8 cellular contexts compared by ENCODE assay signal in genomic region chr14:50230601-50231474, GRCh38. TPM values are rescaled to one million over a fixed set of nuclear protein-coding genes. Genes with fewer than 3 reads are reported as not detected.
DNase-seq lines count a peak whose midpoint lies in the region; ATAC-seq, FAIRE-seq and TF ChIP-seq lines count a peak whose summit lies in the region.

No MANE protein-coding gene starts in this region.

- H3K27ac ChIP-seq in K562 (ENCODE audit: extremely low read depth, low read depth, low read length) (peak overlapping the region; percentile 75), iPS DF 6.9 (ENCODE audit: low read length) (no peak overlapping the region)

- TF ChIP-seq CTCF in K562 (IDR thresholded peaks at IDR 0.05 in 2 of 3, conservative IDR thresholded peaks at IDR 0.05 in 1 of 3; ENCODE audit: insufficient read depth in 2 of 3, low read depth in 1 of 3, low read length in 3 of 3): no peak

- FAIRE-seq in K562 (lab: Jason Lieb, UNC): no peak

- WGBS in K562 (ENCODE audit: insufficient coverage, low coverage, missing lambda C conversion rate): 0% methylated on average over 41 of the region's 66 CpGs
- no CpG with 5 or more reads among the region's 66 CpGs for WGBS in iPS DF 6.9 (ENCODE audit: insufficient coverage, insufficient read length)

- POLR2A ChIA-PET in K562 (lab: Yijun Ruan, JAX): interaction anchor here (0.9 to 1.3 kb wide), 4 partner anchors 10 to 545 kb away, joined by 3 to 8 read pairs (median 4); no protein-coding TSS in a partner anchor

- H3K4me3 ChIP-seq in K562 (peak overlapping the region; percentile 83), iPS DF 6.9 (ENCODE audit: low read length) (peak overlapping the region; percentile 62; the same call in 1 of the 2 replicates)

- H2AFZ ChIP-seq in K562 (ENCODE audit: low read depth, low read length): peak overlapping the region; percentile 72

- H3K27me3 ChIP-seq in K562 (ENCODE audit: control insufficient read depth in 2 of 2, insufficient read depth in 2 of 2, low read length in 2 of 2) (no peaks in the 10 kb centered on the region), iPS DF 6.9 (ENCODE audit: control insufficient read depth, insufficient read depth, low read length) (no peaks in the 10 kb centered on the region; the same call in 1 of the 2 replicates)

- peak; percentile 23 for ATAC-seq in GM21786 (IDR thresholded peaks at IDR 0.05; ENCODE audit: unreplicated experiment)
- peak; percentile 25 for ATAC-seq in K562
- ATAC-seq in sciatic nerve: peak; percentile 64

- CTCF ChIA-PET in K562 (lab: Yijun Ruan, JAX; ENCODE audit: low intra/inter-chr PET ratio): no interaction called here

- no peak for TF ChIP-seq POLR2A in K562 (conservative IDR thresholded peaks at IDR 0.05)

- peaks cover 6 to 11% of the 10 kb centered on the region in 2 experiments; a peak in 4 of 5 replicates for H3K4me1 ChIP-seq in K562 (replicated peaks in 1 of 2; ENCODE audit: control insufficient read depth in 2 of 2, insufficient read depth in 2 of 2, low read length in 2 of 2)
- no peaks in the 10 kb centered on the region; the same call in 1 of the 2 replicates for H3K4me1 ChIP-seq in iPS DF 6.9 (ENCODE audit: control insufficient read depth, insufficient read depth, low read length)

- TF ChIP-seq RAD21 in K562 (CRISPR knock-in tag; conservative IDR thresholded peaks at IDR 0.05 in 1 of 2, IDR thresholded peaks at IDR 0.05 in 1 of 2): no peak

- no peaks in the 10 kb centered on the region for H3K9me1 ChIP-seq in K562 (ENCODE audit: control insufficient read depth, insufficient read depth, low read length)

- H4K20me1 ChIP-seq in K562 (replicated peaks; ENCODE audit: control insufficient read depth, insufficient read depth, low read length): no peaks in the 10 kb centered on the region

- BruUV-seq in K562 (replicated peaks; lab: Mats Ljungman, UMichigan): no TSS peak

- in situ Hi-C loops in KBM-7 (cut with MboI; ENCODE audit: low pct_unique_long_range_greater_than_20kb, low sequenced_read_pairs) (no loop called here), K562 (cut with MboI) (no loop called here)

- no peak for TF ChIP-seq EP300 in K562 (IDR thresholded peaks at IDR 0.05; ENCODE audit: low read length)

- DNase-seq in GF-D8 (lab: John Stamatoyannopoulos, UW) (peak; percentile 64), KBM-7 (peak; percentile 79), T-helper 1 cell (peak in 3 of 5 donors; percentile 12 to 74 (median 18)), K562 (ENCODE audit: extremely low read depth in 1 of 4, low spot score in 3 of 4) (peak in 2 of 4 experiments; percentile 41 to 51), iPS DF 6.9 (ENCODE audit: low read depth, low spot score) (no peak), sciatic nerve (ENCODE audit: low spot score) (peak; percentile 79), OCI-M2 (lab: John Stamatoyannopoulos, UW; ENCODE audit: unreplicated experiment) (no peak)

- intact Hi-C loops in K562 (cut with micrococcal nuclease): loop anchor here (10.0 kb wide), 2 partner anchors 116 to 366 kb away; partner anchors contain the start of gene VCPKMT
- intact Hi-C loops in sciatic nerve (cut with DNase I): no loop called here

- H3K36me3 ChIP-seq in K562 (ENCODE audit: control insufficient read depth, insufficient read depth, low read length): 0 out of 3 replicates have a peak, but pooled peaks cover 4% of the 10 kb centered on the region
- no peaks in the 10 kb centered on the region for H3K36me3 ChIP-seq in iPS DF 6.9 (ENCODE audit: control insufficient read depth, insufficient read depth, low read length)

- H3K79me2 ChIP-seq in K562 (ENCODE audit: control insufficient read depth, insufficient read depth, low read length): peaks cover 51% of the 10 kb centered on the region

- H3K4me2 ChIP-seq in K562 (ENCODE audit: insufficient read depth, low read length): peak overlapping the region; percentile 87

- peak overlapping the region; percentile 85 to 95 for H3K9ac ChIP-seq in K562 (ENCODE audit: insufficient read depth in 1 of 2, low read depth in 2 of 2, low read length in 2 of 2)

- H3K9me3 ChIP-seq in K562 (replicated peaks; ENCODE audit: control insufficient read depth, insufficient read depth, low read depth, low read length) (no peaks in the 10 kb centered on the region), iPS DF 6.9 (ENCODE audit: control insufficient read depth, insufficient read depth, low read length) (no peaks in the 10 kb centered on the region; the same call in 1 of the 2 replicates)

TF ChIP-seq in K562, 482 proteins besides CTCF, POLR2A, EP300 and RAD21 (continues in another document):
- TF ChIP-seq UBTF (IDR thresholded peaks at IDR 0.05; ENCODE audit: borderline replicate concordance in 1 of 2, low read depth in 2 of 2, low read length in 2 of 2): peak; percentile 6 to 29; a peak in 2 of 4 replicates
- no peak for TF ChIP-seq PHB2 (IDR thresholded peaks at IDR 0.05; ENCODE audit: low read depth)
- peak; percentile 69; the same call in 1 of the 2 replicates for TF ChIP-seq RBFOX2 (IDR thresholded peaks at IDR 0.05; ENCODE audit: low read depth, low read length)

RNA-seq across cellular contexts. Expression of gene SOS2, which starts 0.5 kb away (rescaled TPM):
- total RNA-seq in K562 (2011; cell fraction: chromatin; rRNA removed; ENCODE audit: low replicate concordance): 19.6 and 36.2 TPM in 2 replicates
- total RNA-seq in K562 (2011; cell fraction: nucleolus; rRNA removed): 7.0 and 7.6 TPM in 2 replicates
- 13.4 and 20.1 TPM in 2 replicates for total RNA-seq in K562 (2011; cell fraction: nucleoplasm; rRNA removed)
- total RNA-seq in K562 (2014; rRNA removed): 4.5 and 5.8 TPM in 2 replicates
- 13.1 and 14.4 TPM in 2 replicates for total RNA-seq in K562 (2014; rRNA removed; fragmentation: Illumina TruSeq; extraction: Trizol)
- total RNA-seq in K562 (2015; rRNA removed; fragmentation: Illumina TruSeq; extraction: Trizol): 11.5 and 12.1 TPM in 2 replicates
- total RNA-seq in K562 (2021): 9.6 and 10.5 TPM in 2 replicates
- polyA plus RNA-seq in K562 (2011; rRNA removed): 10.3 and 11.0 TPM in 2 replicates
- 2.7 and 4.5 TPM in 2 replicates for polyA plus RNA-seq in K562 (2011; cell fraction: cytosol; rRNA removed)
- 7.8 and 9.7 TPM in 2 replicates for polyA plus RNA-seq in K562 (2011; cell fraction: nucleus; rRNA removed)
- polyA plus RNA-seq in K562 (2012): 6.1 and 12.0 TPM in 2 replicates
- 9.5 and 11.4 TPM in 2 replicates for polyA plus RNA-seq in K562 (2014; fragmentation: Illumina TruSeq; extraction: Trizol)
- 1 to 10 TPM; 2.2 to 3.0 TPM for polyA plus RNA-seq in K562 (2014; fragmentation: Nextera tagmentation; extraction: Ambion mirVana)
- polyA plus RNA-seq in K562 (2014; rRNA removed): 5.6 and 6.6 TPM in 2 replicates
- polyA minus RNA-seq in K562 (2011; rRNA and poly(A)+ RNA removed): 18.9 and 25.4 TPM in 2 replicates
- polyA minus RNA-seq in K562 (2011; cell fraction: cytosol; rRNA and poly(A)+ RNA removed): 6.1 and 6.5 TPM in 2 replicates
- 8.8 and 23.4 TPM in 2 replicates for polyA minus RNA-seq in K562 (2011; cell fraction: nucleus; rRNA and poly(A)+ RNA removed)
- total RNA-seq in sciatic nerve: 52.4 TPM

Comparison
In these comparisons a context has a peak if more than half of its experiments do, and no peak if none do; other contexts are left out.
1. DNase-seq: peak in GF-D8 (single experiment), KBM-7 (single experiment), T-helper 1 cell (3 of 5) and sciatic nerve (single experiment); none in iPS DF 6.9 (single experiment) and OCI-M2 (single experiment).
2. Peak in every context shown above with its lines, with median percentiles within 50 percentile points of each other: ATAC-seq.